In genomic region chr4:155667538-155668511, GRCh38 we compare ENCODE assay signal across 8 cellular contexts. TPM values are rescaled to one million over a fixed set of nuclear protein-coding genes. Genes with fewer than 3 reads are reported as not detected.
DNase-seq lines count a peak whose midpoint lies in the region; ATAC-seq and TF ChIP-seq lines count a peak whose summit lies in the region.

No MANE protein-coding gene starts in this region.

- no peaks in the 10 kb centered on the region for H3K9me3 ChIP-seq in HUES48 (ENCODE audit: control insufficient read depth, insufficient read depth, low read length)

- no peak for TF ChIP-seq CTCF in GM06990 (IDR thresholded peaks at IDR 0.05; ENCODE audit: insufficient read depth, low read length, poor library complexity, severe bottlenecking)
- no peak for TF ChIP-seq CTCF in activated B cell treated with CpG ODN at 0.5 μM for 24 hours (IDR thresholded peaks at IDR 0.05)
- TF ChIP-seq CTCF in fibroblast of mammary gland (conservative IDR thresholded peaks at IDR 0.05; ENCODE audit: control insufficient read depth, insufficient read depth, low read depth, low read length), result no peak

- no peaks in the 10 kb centered on the region for H3K36me3 ChIP-seq in GM06990 (ENCODE audit: control insufficient read depth, insufficient read depth, low read length)
- no peaks in the 10 kb centered on the region for H3K36me3 ChIP-seq in HUES48 (ENCODE audit: control insufficient read depth, insufficient read depth, low read length)

- H3K4me3 ChIP-seq in GM06990 (replicated peaks; ENCODE audit: low read depth, low read length) (peak overlapping the region; percentile 63), HUES48 (ENCODE audit: low read depth, low read length) (peak overlapping the region; percentile 56), fibroblast of mammary gland (ENCODE audit: control insufficient read depth, low read depth, low read length) (peak overlapping the region; percentile 53)

- no peaks in the 10 kb centered on the region for H3K36me3 Mint-ChIP-seq in activated B cell treated with CpG ODN at 0.5 μM for 24 hours (ENCODE audit: low read depth)
- no peaks in the 10 kb centered on the region for H3K36me3 Mint-ChIP-seq in naive B cell

- POLR2A ChIA-PET in activated B cell treated with CpG ODN at 0.5 μM for 24 hours (lab: Charles Lee), result no interaction called here

- H3K27me3 ChIP-seq in GM06990 (replicated peaks; ENCODE audit: control insufficient read depth, insufficient read depth, low read length), result no peaks in the 10 kb centered on the region; the same call in 1 of the 2 replicates
- peaks cover 98% of the 10 kb centered on the region for H3K27me3 ChIP-seq in HUES48 (ENCODE audit: control insufficient read depth, insufficient read depth, low read length)

- H3K27ac ChIP-seq in HUES48 (ENCODE audit: low read depth, low read length), result no peak overlapping the region

- H3K4me1 Mint-ChIP-seq in activated B cell treated with CpG ODN at 0.5 μM for 24 hours (peaks cover 16% of the 10 kb centered on the region), naive B cell (peaks cover 5 to 20% (median 16%) of the 10 kb centered on the region in 3 donors)

- H3K4me1 ChIP-seq in HUES48 (ENCODE audit: control insufficient read depth, insufficient read depth, low read length), result peaks cover 14% of the 10 kb centered on the region; the same call in 1 of the 2 replicates

- peak overlapping the region; percentile 88 for H3K4me3 Mint-ChIP-seq in activated B cell treated with CpG ODN at 0.5 μM for 24 hours
- peak overlapping the region; percentile 83 to 98 (median 96) for H3K4me3 Mint-ChIP-seq in naive B cell

- CTCF ChIA-PET in activated B cell treated with CpG ODN at 0.5 μM for 24 hours (lab: Charles Lee), result interaction anchor here (1.2 kb wide), 1 partner anchor 139 kb away, joined by 3 read pairs; no protein-coding TSS in a partner anchor

- H3K27me3 Mint-ChIP-seq in activated B cell treated with CpG ODN at 0.5 μM for 24 hours (peaks cover 25% of the 10 kb centered on the region), naive B cell (peaks cover 26 to 30% (median 30%) of the 10 kb centered on the region in 3 donors)

- peak; percentile 71 for DNase-seq in GM06990 (ENCODE audit: extremely low read depth, insufficient read length)
- DNase-seq in activated B cell treated with CpG ODN at 0.5 μM for 24 hours, result peak; percentile 16
- DNase-seq in fibroblast of mammary gland (ENCODE audit: low read depth), result peak; percentile 20
- peak; percentile 35 for DNase-seq in naive B cell
- no peak for DNase-seq in GOT3 (lab: John Stamatoyannopoulos, UW)
- DNase-seq in cortex of kidney (lab: John Stamatoyannopoulos, UW), result no peak

- intact Hi-C loops in activated B cell treated with CpG ODN at 0.5 μM for 24 hours (cut with micrococcal nuclease), result loop anchor here (2.0 to 10.0 kb wide), 2 partner anchors 91 to 287 kb away; partner anchors contain the start of genes CTSO and GUCY1B1

- ATAC-seq in GM21381 (IDR thresholded peaks at IDR 0.05; ENCODE audit: unreplicated experiment) (peak; percentile 50), activated B cell treated with CpG ODN at 0.5 μM for 24 hours (ENCODE audit: low read depth) (peak; percentile 56), naive B cell (ENCODE audit: low read depth in 2 of 2) (peak; percentile 56 to 58)

- H3K9me3 Mint-ChIP-seq in activated B cell treated with CpG ODN at 0.5 μM for 24 hours, result no peaks in the 10 kb centered on the region
- no peaks in the 10 kb centered on the region for H3K9me3 Mint-ChIP-seq in naive B cell

- H3K27ac Mint-ChIP-seq in activated B cell treated with CpG ODN at 0.5 μM for 24 hours (no peak overlapping the region), naive B cell (peak overlapping the region in 3 of 6 donors; percentile 71 to 75 (median 74))

- H3K9ac ChIP-seq in HUES48 (ENCODE audit: low read depth, low read length), result no peak overlapping the region

RNA-seq across cellular contexts. Expression of gene GUCY1A1, which starts 1.2 kb away (rescaled TPM):
- total RNA-seq in activated B cell treated with CpG ODN at 0.5 μM for 24 hours, result 0.51 and 0.71 TPM in 2 replicates
- polyA plus RNA-seq in naive B cell (ENCODE audit: low read depth in 6 of 6), result 1 to 10 TPM in 5 of 6 donors, under 1 TPM in 1; 0.76 to 4.9 (median 2.5) TPM

Comparison
In these comparisons a context has a peak if more than half of its experiments do, and no peak if none do; other contexts are left out.
1. DNase-seq: peak in GM06990 (single experiment), activated B cell treated with CpG ODN at 0.5 μM for 24 hours (single experiment), fibroblast of mammary gland (single experiment) and naive B cell (single experiment); none in GOT3 (single experiment) and cortex of kidney (single experiment).
2. Peak in every context shown above with its lines, with median percentiles within 50 percentile points of each other: H3K4me3 ChIP-seq and ATAC-seq.